ENCODE assay signal across 8 cellular contexts in the genomic region with DNA sequence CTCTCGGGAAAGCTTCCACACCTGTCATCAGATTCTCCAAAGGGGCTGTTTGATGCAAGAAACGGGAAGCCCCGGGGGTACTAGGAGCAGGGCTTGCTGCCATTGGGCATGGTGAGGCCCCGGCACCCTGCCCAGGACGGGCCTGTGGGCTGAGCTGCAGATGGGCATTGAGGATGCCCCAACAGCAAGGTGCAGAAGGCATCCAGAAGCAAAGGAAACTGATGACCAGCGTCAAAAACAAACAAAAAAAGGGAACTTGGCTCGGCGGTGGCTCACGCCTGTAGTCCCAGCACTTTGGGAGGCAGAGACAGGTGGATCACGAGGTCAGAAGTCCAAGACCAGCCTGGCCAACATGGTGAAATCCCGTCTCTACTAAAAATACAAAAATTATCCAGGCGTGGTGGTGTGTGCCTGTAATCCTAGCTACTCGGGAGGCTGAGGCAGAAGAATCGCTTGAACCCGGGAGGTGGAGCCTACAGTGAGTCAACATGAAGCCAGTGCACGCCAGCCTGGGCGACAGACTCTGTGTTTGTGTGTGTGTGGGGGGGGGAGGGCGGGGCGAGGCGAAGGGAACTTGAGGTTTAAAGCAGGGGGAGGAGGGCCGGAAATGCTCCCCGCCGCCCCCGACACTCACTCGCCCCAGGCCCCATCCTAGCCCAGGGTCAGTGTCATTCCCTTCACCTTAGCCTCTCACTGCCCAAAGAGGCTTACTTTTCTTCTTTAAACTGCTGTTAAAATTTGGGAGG. TPM values are rescaled to one million over a fixed set of nuclear protein-coding genes. Genes with fewer than 3 reads are reported as not detected.
DNase-seq lines count a peak whose midpoint lies in the region; ATAC-seq and TF ChIP-seq lines count a peak whose summit lies in the region.

No MANE protein-coding gene starts in this region.

- peak overlapping the region; percentile 80 for H3K4me3 Mint-ChIP-seq in neural progenitor cell
- H3K4me3 Mint-ChIP-seq in type B pancreatic cell: peak overlapping the region; percentile 75

- no peak overlapping the region for H2AFZ ChIP-seq in neural progenitor cell (replicated peaks)

- H3K27me3 Mint-ChIP-seq in neural progenitor cell (ENCODE audit: insufficient read depth, low read depth) (peaks cover 6% of the 10 kb centered on the region), type B pancreatic cell (no peaks in the 10 kb centered on the region)

- H3K36me3 Mint-ChIP-seq in neural progenitor cell (peaks cover 13% of the 10 kb centered on the region), type B pancreatic cell (peaks cover 10% of the 10 kb centered on the region)

- H3K4me1 ChIP-seq in neural progenitor cell: peaks cover 11% of the 10 kb centered on the region
- peaks cover 4% of the 10 kb centered on the region; the same call in 1 of the 2 replicates for H3K4me1 ChIP-seq in BE2C

- H3K27me3 ChIP-seq in neural progenitor cell (peaks cover 12% of the 10 kb centered on the region), BE2C (no peaks in the 10 kb centered on the region)

- H3K9me3 Mint-ChIP-seq in neural progenitor cell (no peaks in the 10 kb centered on the region), type B pancreatic cell (no peaks in the 10 kb centered on the region)

- H3K36me3 ChIP-seq in neural progenitor cell: no peaks in the 10 kb centered on the region
- peaks cover 13% of the 10 kb centered on the region for H3K36me3 ChIP-seq in BE2C

- peaks cover 18% of the 10 kb centered on the region for H3K4me1 Mint-ChIP-seq in neural progenitor cell
- peaks cover 21% of the 10 kb centered on the region for H3K4me1 Mint-ChIP-seq in type B pancreatic cell (ENCODE audit: unreplicated experiment)

- no peak for ATAC-seq in HG02970 (IDR thresholded peaks at IDR 0.05; ENCODE audit: low FRiP score, unreplicated experiment)
- ATAC-seq in HG02885 (IDR thresholded peaks at IDR 0.05; ENCODE audit: poor library complexity, unreplicated experiment): no peak

- H3K4me3 ChIP-seq in HFF-Myc (replicated peaks; ENCODE audit: low read depth, low read length) (peak overlapping the region; percentile 35), coronary artery (peak overlapping the region; percentile 76), neural progenitor cell (peak overlapping the region; percentile 85), BE2C (ENCODE audit: low read depth, low read length) (no peak overlapping the region)

- peaks cover 39% of the 10 kb centered on the region for H3F3A ChIP-seq in neural progenitor cell (ENCODE audit: low read depth)

- no peaks in the 10 kb centered on the region for H3K79me2 ChIP-seq in neural progenitor cell (ENCODE audit: low read depth)

- H3K9me3 ChIP-seq in neural progenitor cell (ENCODE audit: low read depth) (no peaks in the 10 kb centered on the region), BE2C (peaks cover 4% of the 10 kb centered on the region)

- DNase-seq in HFF-Myc (ENCODE audit: extremely low read depth, low read depth): no peak
- peak; percentile 45 to 79 (median 62) for DNase-seq in activated CD4-positive, CD25-positive, alpha-beta regulatory T cell (lab: John Stamatoyannopoulos, UW)
- DNase-seq in coronary artery (ENCODE audit: low spot score): no peak
- DNase-seq in neural progenitor cell (ENCODE audit: low spot score): no peak
- DNase-seq in type B pancreatic cell (ENCODE audit: extremely low spot score, unreplicated experiment): no peak
- no peak for DNase-seq in BE2C

- no peak for TF ChIP-seq CTCF in HFF-Myc (IDR thresholded peaks at IDR 0.05; ENCODE audit: low read depth, low read length, missing control alignments)
- no peak for TF ChIP-seq CTCF in coronary artery (IDR thresholded peaks at IDR 0.05)
- no peak for TF ChIP-seq CTCF in neural progenitor cell (IDR thresholded peaks at IDR 0.05)
- TF ChIP-seq CTCF in type B pancreatic cell (conservative IDR thresholded peaks at IDR 0.05): no peak
- no peak for TF ChIP-seq CTCF in BE2C (IDR thresholded peaks at IDR 0.05; ENCODE audit: low read depth, low read length)

- peaks cover 53% of the 10 kb centered on the region for H4K20me1 ChIP-seq in neural progenitor cell (ENCODE audit: low read depth)

- H3K9ac ChIP-seq in neural progenitor cell: no peak overlapping the region

- peak overlapping the region; percentile 98 for H3K4me2 ChIP-seq in neural progenitor cell

- peak overlapping the region; percentile 47 to 62 for H3K27ac ChIP-seq in coronary artery
- H3K27ac ChIP-seq in neural progenitor cell: no peak overlapping the region

- H3K27ac Mint-ChIP-seq in neural progenitor cell (peak overlapping the region; percentile 78), type B pancreatic cell (no peak overlapping the region)

RNA-seq across cellular contexts. Expression of gene LIMD2, which starts 1.7 kb away (rescaled TPM):
- total RNA-seq in neural progenitor cell (ENCODE audit: low replicate concordance): 7.0 and 36.9 TPM in 2 replicates
- total RNA-seq in type B pancreatic cell (ENCODE audit: low replicate concordance): 16.1 and 65.1 TPM in 2 replicates
- polyA plus RNA-seq in BE2C (2012; ENCODE audit: insufficient read depth, insufficient read length, low read depth): 128 TPM

RNA-seq across cellular contexts. Expression of gene STRADA, which starts 39.9 kb away (rescaled TPM):
- 46.6 and 69.6 TPM in 2 replicates for total RNA-seq in neural progenitor cell (ENCODE audit: low replicate concordance)
- 26.5 and 43.9 TPM in 2 replicates for total RNA-seq in type B pancreatic cell (ENCODE audit: low replicate concordance)
- polyA plus RNA-seq in BE2C (2012; ENCODE audit: insufficient read depth, insufficient read length, low read depth): 45.0 TPM

Comparison
In these comparisons a context has a peak if more than half of its experiments do, and no peak if none do; other contexts are left out.
1. DNase-seq: peak in activated CD4-positive, CD25-positive, alpha-beta regulatory T cell (4 of 4); none in HFF-Myc (single experiment), coronary artery (single experiment), neural progenitor cell (single experiment), type B pancreatic cell (single experiment) and BE2C (single experiment).